In genomic region chr2:174286172-174286571, GRCh38 we compare ENCODE assay signal across 20 cellular contexts. TPM values are rescaled to one million over a fixed set of nuclear protein-coding genes. Genes with fewer than 3 reads are reported as not detected.
"Had no signal": no experiment of that assay in that cellular context is flagged by ENCODE, and none has a peak within 500 bp of the region (broad histone marks: within the 10 kb centered on the region; RNA-seq: fewer than 3 reads in every experiment).

No MANE protein-coding gene starts in this region.

- H3K27ac Mint-ChIP-seq: memory B cell, naive B cell, nephron had no signal

- H3K4me1 Mint-ChIP-seq: memory B cell, naive B cell, nephron had no signal

- DNase-seq: colonic mucosa; dermis blood vessel endothelial cell; erythroblast; foreskin keratinocyte; left lung; lower lobe of right lung; naive B cell; posterior cingulate gyrus; small intestine; stimulated activated CD4-positive, alpha-beta T cell treated with anti-CD3 and anti-CD28 coated beads, Interleukin-12 subunit alpha, Interleukin-12 subunit beta, amount 100 ng/mL, for 4 hours; stimulated activated naive CD4-positive, alpha-beta T cell treated with Interleukin-2 at 50 U/mL for 16 hours; trophoblast cell had no signal

- H3K27ac ChIP-seq: colonic mucosa, foreskin keratinocyte, left lung, lower lobe of right lung, neutrophil, right atrium auricular region had no signal

- H3K9me3 ChIP-seq: colonic mucosa, left lung, lower lobe of right lung, neutrophil, right atrium auricular region had no signal

- ATAC-seq: foreskin keratinocyte, left lung, lower lobe of right lung had no signal

- H3K27me3 ChIP-seq: colonic mucosa, right atrium auricular region had no signal

- H3K4me3 Mint-ChIP-seq: memory B cell, naive B cell, nephron had no signal

- H3K4me1 ChIP-seq: colonic mucosa, foreskin keratinocyte, left lung, lower lobe of right lung, right atrium auricular region had no signal

- FAIRE-seq: endothelial cell of umbilical vein, islet of Langerhans, small intestine, urothelium cell line had no signal

- H3K36me3 ChIP-seq: colonic mucosa, left lung, lower lobe of right lung, neutrophil, right atrium auricular region had no signal

- H3K4me3 ChIP-seq: colonic mucosa, left lung, lower lobe of right lung, right atrium auricular region had no signal

- H3K36me3 Mint-ChIP-seq: memory B cell, naive B cell had no signal

RNA-seq across cellular contexts. Expression of gene SP9, which starts 48.6 kb away (rescaled TPM):
- total RNA-seq: colonic mucosa, dermis blood vessel endothelial cell, endothelial cell of umbilical vein, foreskin keratinocyte, left lung, lower lobe of right lung, osteoblast, right atrium auricular region had no signal
- polyA plus RNA-seq: endothelial cell of umbilical vein, foreskin keratinocyte, small intestine had no signal
